Comparison of ENCODE assay signal across 1 cellular context in genomic region chr17:62186841-62187240, GRCh38.
TF ChIP-seq lines count a peak whose summit lies in the region.

No MANE protein-coding gene starts in this region.

TF ChIP-seq in K562, 482 proteins besides CTCF, POLR2A, EP300 and RAD21 (continued from another document):
- TF ChIP-seq PBX2 (CRISPR knock-in tag; IDR thresholded peaks at IDR 0.05; ENCODE audit: low read depth) = no peak
- TF ChIP-seq PBX2 (tag; conservative IDR thresholded peaks at IDR 0.05; ENCODE audit: low read depth) = peak; percentile 92
- no peak for TF ChIP-seq CHD1 (IDR thresholded peaks at IDR 0.05; ENCODE audit: low read length)
